13 cellular contexts compared by ENCODE assay signal in the genomic region with DNA sequence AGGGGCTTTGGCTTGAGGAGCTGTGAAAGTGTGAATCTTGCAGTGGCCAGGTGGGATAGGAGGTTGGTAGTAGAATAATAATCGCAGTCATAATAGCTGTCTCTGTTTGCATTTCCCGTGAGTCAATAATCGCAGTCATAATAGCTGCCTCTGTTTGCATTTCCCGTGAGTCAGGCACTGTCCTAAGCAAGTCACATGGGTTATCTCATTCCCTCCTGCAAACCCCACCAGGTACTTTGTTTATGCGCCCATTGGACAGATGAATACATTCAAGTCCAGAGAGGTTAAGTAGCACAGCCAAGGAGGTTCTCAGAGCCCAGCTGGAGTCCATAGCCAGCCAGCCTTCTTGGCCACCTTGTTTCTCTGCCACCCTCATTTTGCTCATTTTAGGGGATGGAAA.
"Had no signal": no experiment of that assay in that cellular context is flagged by ENCODE, and none has a peak within 500 bp of the region (broad histone marks: within the 10 kb centered on the region; RNA-seq: fewer than 3 reads in every experiment).

No MANE protein-coding gene starts in this region.

- H3K4me3 ChIP-seq: adrenal gland, gastroesophageal sphincter, left ventricle myocardium inferior, prostate gland had no signal

- DNase-seq: activated CD4-positive, alpha-beta T cell treated with anti-CD3 and anti-CD28 coated beads, Interleukin-2, amount 10 ng/mL, durations not matched to agents 7 days and 5 days; activated CD4-positive, CD25-positive, alpha-beta regulatory T cell; activated naive CD4-positive, alpha-beta T cell treated with anti-CD3 and anti-CD28 coated beads, Interleukin-2, amount 50 U/mL, for 16 hours; adrenal gland; central memory CD4-positive, alpha-beta T cell; effector memory CD8-positive, alpha-beta T cell; islet precursor cell; left ventricle myocardium inferior; stimulated activated CD4-positive, alpha-beta T cell treated with anti-CD3 and anti-CD28 coated beads, Interleukin-2, amount 100 ng/mL, for 24 hours; stimulated activated naive CD4-positive, alpha-beta T cell treated with Interleukin-2 at 50 U/mL for 16 hours had no signal

- ATAC-seq: effector memory CD8-positive, alpha-beta T cell; gastroesophageal sphincter; sciatic nerve had no signal
